ENCODE assay signal across 15 cellular contexts in the genomic region with DNA sequence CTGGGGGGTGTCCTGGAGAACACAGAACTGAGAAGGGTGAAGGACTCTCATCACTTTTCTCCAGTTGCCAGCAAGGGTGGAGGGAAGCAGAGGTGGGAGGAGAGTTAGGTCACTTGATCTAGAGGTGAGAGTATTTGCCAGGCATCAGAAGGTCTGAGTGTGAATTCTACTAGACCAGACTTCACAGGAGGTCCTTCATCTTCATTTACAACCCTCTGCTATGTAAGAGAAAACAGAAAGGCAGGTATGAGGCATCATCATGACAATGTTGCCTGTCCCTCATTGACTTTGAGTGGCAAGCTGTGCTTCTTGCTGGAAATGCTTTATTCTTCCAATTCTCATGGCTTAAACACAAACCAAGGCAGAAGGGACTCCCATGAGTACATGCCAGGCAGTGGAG. TPM values are rescaled to one million over a fixed set of nuclear protein-coding genes. Genes with fewer than 3 reads are reported as not detected.
DNase-seq lines count a peak whose midpoint lies in the region; ATAC-seq, FAIRE-seq and TF ChIP-seq lines count a peak whose summit lies in the region.
"Had no signal": no experiment of that assay in that cellular context is flagged by ENCODE, and none has a peak within 500 bp of the region (broad histone marks: within the 10 kb centered on the region; RNA-seq: fewer than 3 reads in every experiment).

No MANE protein-coding gene starts in this region.

- BruUV-seq in HepG2 (replicated peaks; lab: Mats Ljungman, UMichigan) = no TSS peak

- H3K36me3 ChIP-seq in HepG2 (replicated peaks in 1 of 2; ENCODE audit: control insufficient read depth in 1 of 2, insufficient read depth in 2 of 2, low read length in 2 of 2) = no peaks in the 10 kb centered on the region
- no peaks in the 10 kb centered on the region for H3K36me3 ChIP-seq in right lobe of liver
- H3K36me3 ChIP-seq in NT2/D1 (ENCODE audit: insufficient read depth, insufficient read length, low read length) = no peaks in the 10 kb centered on the region
- H3K36me3 ChIP-seq: HAP-1 had no signal

- H3K36me3 Mint-ChIP-seq in immature natural killer cell = no peaks in the 10 kb centered on the region
- H3K36me3 Mint-ChIP-seq: CD14-positive monocyte; CD8-positive, alpha-beta memory T cell had no signal

- H3K27ac ChIP-seq in HepG2 (ENCODE audit: extremely low read length, insufficient read depth, low read length) (no peak overlapping the region), right lobe of liver (no peak overlapping the region)
- H3K27ac ChIP-seq: 22Rv1 had no signal

- H3K9ac ChIP-seq in HepG2 (ENCODE audit: insufficient read depth, low read depth, low read length) = no peak overlapping the region
- H3K9ac ChIP-seq in NT2/D1 (ENCODE audit: insufficient read length, low read depth) = no peak overlapping the region

- H4K20me1 ChIP-seq in HepG2 (ENCODE audit: insufficient read depth, low read length) = no peaks in the 10 kb centered on the region

- no peak for TF ChIP-seq EP300 in HepG2 (IDR thresholded peaks at IDR 0.05; ENCODE audit: low read depth in 2 of 2, low read length in 2 of 2)
- TF ChIP-seq EP300 in HepG2 (CRISPR knock-in tag; IDR thresholded peaks at IDR 0.05; ENCODE audit: borderline replicate concordance) = no peak

- H2AFZ ChIP-seq in HepG2 (ENCODE audit: low read length) = no peak overlapping the region

- no peaks in the 10 kb centered on the region for H3K79me2 ChIP-seq in HepG2 (ENCODE audit: insufficient read depth, low read length)

- TF ChIP-seq CTCF in HepG2 (CRISPR knock-in tag; IDR thresholded peaks at IDR 0.05) (no peak), right lobe of liver (IDR thresholded peaks at IDR 0.05) (no peak)

- TF ChIP-seq POLR2A in HepG2 (IDR thresholded peaks at IDR 0.05; ENCODE audit: insufficient read depth in 1 of 2, low read depth in 2 of 2, low read length in 2 of 2) = no peak
- no peak for TF ChIP-seq POLR2A in right lobe of liver (IDR thresholded peaks at IDR 0.05)

- peaks cover 1 to 10% (median 6%) of the 10 kb centered on the region in 3 donors for H3K27me3 Mint-ChIP-seq in immature natural killer cell (ENCODE audit: low read depth in 3 of 3)
- peaks cover 34% of the 10 kb centered on the region for H3K27me3 Mint-ChIP-seq in stimulated activated naive CD8-positive, alpha-beta T cell treated with anti-CD3 and anti-CD28 coated beads, Interleukin-15, amount 100 ng/mL, for 72 hours

- H3K4me1 ChIP-seq in HepG2 (ENCODE audit: insufficient read depth, low read length) (peaks cover 18% of the 10 kb centered on the region), right lobe of liver (peaks cover 0 to 10% (median 0%) of the 10 kb centered on the region in 4 donors), NT2/D1 (ENCODE audit: insufficient read depth, insufficient read length) (no peaks in the 10 kb centered on the region)

- CTCF ChIA-PET in HepG2 (lab: Yijun Ruan, JAX; ENCODE audit: low intra/inter-chr PET ratio, low total read pairs) = no interaction called here

- H3K9me3 ChIP-seq in HepG2 (ENCODE audit: low read length) = no peaks in the 10 kb centered on the region
- no peaks in the 10 kb centered on the region for H3K9me3 ChIP-seq in right lobe of liver
- H3K9me3 ChIP-seq in NT2/D1 (ENCODE audit: insufficient read depth, low read length) = peaks cover 15% of the 10 kb centered on the region; the same call in 1 of the 2 replicates
- H3K9me3 ChIP-seq: HAP-1 had no signal

- H3K27me3 ChIP-seq in HepG2 (ENCODE audit: control insufficient read depth in 1 of 2, insufficient read depth in 2 of 2, low read length in 2 of 2) (no peaks in the 10 kb centered on the region; a peak in 2 of 5 replicates), right lobe of liver (no peaks in the 10 kb centered on the region), NT2/D1 (ENCODE audit: insufficient read depth, insufficient read length) (no peaks in the 10 kb centered on the region)

- DNase-seq in HepG2 (ENCODE audit: low spot score) = no peak
- DNase-seq in right lobe of liver = no peak
- DNase-seq in NT2/D1 (ENCODE audit: low read depth, low spot score) = peak; percentile 30
- DNase-seq in immature natural killer cell = peak in 2 of 3 donors; percentile 1 to 11
- no peak for DNase-seq in stimulated activated naive CD8-positive, alpha-beta T cell treated with anti-CD3 and anti-CD28 coated beads, Interleukin-15, amount 100 ng/mL, for 72 hours
- DNase-seq: CD8-positive, alpha-beta memory T cell; DMS53; GOT3 had no signal

- H3K4me3 Mint-ChIP-seq in immature natural killer cell = peak overlapping the region; percentile 49 to 61 (median 54)
- no peak overlapping the region for H3K4me3 Mint-ChIP-seq in stimulated activated naive CD8-positive, alpha-beta T cell treated with anti-CD3 and anti-CD28 coated beads, Interleukin-15, amount 100 ng/mL, for 72 hours
- H3K4me3 Mint-ChIP-seq: CD14-positive monocyte had no signal

- no peak overlapping the region for H3K4me3 ChIP-seq in HepG2 (replicated peaks in 1 of 3; ENCODE audit: insufficient read depth in 1 of 3, low read depth in 2 of 3, low read length in 3 of 3)
- H3K4me3 ChIP-seq in right lobe of liver = no peak overlapping the region
- H3K4me3 ChIP-seq in NT2/D1 (ENCODE audit: insufficient read length, low read depth) = no peak overlapping the region
- H3K4me3 ChIP-seq: HAP-1 had no signal

- H3K4me2 ChIP-seq in HepG2 (ENCODE audit: low read depth, low read length) = no peak overlapping the region

- POLR2A ChIA-PET in HepG2 (lab: Yijun Ruan, JAX) = no interaction called here

- in situ Hi-C loops in HepG2 (cut with HindIII; ENCODE audit: extremely low pct_ligation_motif_present, low pct_unique_long_range_greater_than_20kb) = no loop called here

- no peak for TF ChIP-seq RAD21 in HepG2 (CRISPR knock-in tag; IDR thresholded peaks at IDR 0.05)

- FAIRE-seq in HepG2 (lab: Jason Lieb, UNC) = no peak

- intact Hi-C loops in HepG2 (cut with micrococcal nuclease; ENCODE audit: unreplicated experiment) (no loop called here), right lobe of liver (cut with DNase I) (no loop called here)

- ATAC-seq in HepG2 = peak; percentile 17; the same call in 2 of the 3 replicates
- no peak for ATAC-seq in right lobe of liver
- ATAC-seq in GM19035 (IDR thresholded peaks at IDR 0.05; ENCODE audit: unreplicated experiment) = no peak
- ATAC-seq in GM19452 (IDR thresholded peaks at IDR 0.05; ENCODE audit: unreplicated experiment) = no peak
- ATAC-seq in stimulated activated naive CD8-positive, alpha-beta T cell treated with anti-CD3 and anti-CD28 coated beads, Interleukin-15, amount 100 ng/mL, for 72 hours = no peak

- peaks cover 23 to 38% of the 10 kb centered on the region in 2 donors for H3K4me1 Mint-ChIP-seq in immature natural killer cell
- H3K4me1 Mint-ChIP-seq in stimulated activated naive CD8-positive, alpha-beta T cell treated with anti-CD3 and anti-CD28 coated beads, Interleukin-15, amount 100 ng/mL, for 72 hours = no peaks in the 10 kb centered on the region
- H3K4me1 Mint-ChIP-seq: CD14-positive monocyte had no signal

- peak overlapping the region in 5 of 6 donors; percentile 36 to 78 (median 64) for H3K27ac Mint-ChIP-seq in immature natural killer cell
- no peak overlapping the region for H3K27ac Mint-ChIP-seq in stimulated activated naive CD8-positive, alpha-beta T cell treated with anti-CD3 and anti-CD28 coated beads, Interleukin-15, amount 100 ng/mL, for 72 hours

- no peaks in the 10 kb centered on the region for H3K9me3 Mint-ChIP-seq in immature natural killer cell
- H3K9me3 Mint-ChIP-seq in stimulated activated naive CD8-positive, alpha-beta T cell treated with anti-CD3 and anti-CD28 coated beads, Interleukin-15, amount 100 ng/mL, for 72 hours = no peaks in the 10 kb centered on the region
- H3K9me3 Mint-ChIP-seq: CD8-positive, alpha-beta memory T cell had no signal

RNA-seq across cellular contexts. Expression of a gene that starts 45.9 kb away (rescaled TPM):
- total RNA-seq in HepG2 (2016; rRNA removed; fragmentation: Illumina TruSeq; extraction: Trizol) (not detected in 2 replicates), right lobe of liver (under 1 TPM in 2 of 6 experiments, not detected in 4; 0.04 to 0.05 TPM)
- total RNA-seq in HepG2 (2016; cell fraction: cytosol; rRNA removed; fragmentation: Illumina TruSeq; extraction: Trizol; ENCODE audit: low read depth) = not detected in 2 replicates
- total RNA-seq in HepG2 (2016; cell fraction: insoluble cytoplasmic fraction; rRNA removed; fragmentation: Illumina TruSeq; extraction: Trizol) = not detected in 2 replicates
- not detected in 2 replicates for total RNA-seq in HepG2 (2016; cell fraction: membrane; rRNA removed; fragmentation: Illumina TruSeq; extraction: Trizol)
- 0.03 and 0.06 TPM in 2 replicates for total RNA-seq in HepG2 (2016; cell fraction: nucleus; rRNA removed; fragmentation: Illumina TruSeq; extraction: Trizol)
- polyA plus RNA-seq in HepG2 (2011; rRNA removed) (0.13 TPM in 1 of 2 replicates, not detected in the other), immature natural killer cell (not detected)
- polyA plus RNA-seq in HepG2 (2011; cell fraction: cytosol; rRNA removed) = 0.01 and 0.03 TPM in 2 replicates
- polyA plus RNA-seq in HepG2 (2011; cell fraction: nucleus; rRNA removed) = not detected in 2 replicates
- polyA plus RNA-seq in HepG2 (2012) = not detected in 2 replicates
- polyA plus RNA-seq in HepG2 (2016; cell fraction: cytosol; fragmentation: Illumina TruSeq; extraction: Trizol; ENCODE audit: low read depth) = not detected in 2 replicates
- polyA plus RNA-seq in HepG2 (2016; cell fraction: insoluble cytoplasmic fraction; fragmentation: Illumina TruSeq; extraction: Trizol; ENCODE audit: low read depth) = not detected in 2 replicates
- polyA plus RNA-seq in HepG2 (2016; cell fraction: membrane; fragmentation: Illumina TruSeq; extraction: Trizol; ENCODE audit: low read depth) = 0.01 TPM in 1 of 2 replicates, not detected in the other
- not detected in 2 replicates for polyA plus RNA-seq in HepG2 (2016; cell fraction: nucleus; fragmentation: Illumina TruSeq; extraction: Trizol; ENCODE audit: insufficient read depth, low read depth)
- not detected in 2 replicates for polyA minus RNA-seq in HepG2 (2011; rRNA and poly(A)+ RNA removed; ENCODE audit: low replicate concordance)
- not detected in 2 replicates for polyA minus RNA-seq in HepG2 (2011; cell fraction: cytosol; rRNA and poly(A)+ RNA removed)
- under 0.01 and 0.13 TPM in 2 replicates for polyA minus RNA-seq in HepG2 (2011; cell fraction: nucleus; rRNA and poly(A)+ RNA removed)
- total RNA-seq: A673; CD8-positive, alpha-beta memory T cell; HT-29 had no signal
- polyA plus RNA-seq: CD14-positive monocyte; CD8-positive, alpha-beta memory T cell had no signal

Comparison
In these comparisons a context has a peak if more than half of its experiments do, and no peak if none do; other contexts are left out.
1. DNase-seq: peak in NT2/D1 (single experiment) and immature natural killer cell (2 of 3); none in HepG2 (single experiment), right lobe of liver (0 of 3) and stimulated activated naive CD8-positive, alpha-beta T cell treated with anti-CD3 and anti-CD28 coated beads, Interleukin-15, amount 100 ng/mL, for 72 hours (0 of 2).
2. H3K27ac Mint-ChIP-seq: peak in immature natural killer cell (5 of 6); none in stimulated activated naive CD8-positive, alpha-beta T cell treated with anti-CD3 and anti-CD28 coated beads, Interleukin-15, amount 100 ng/mL, for 72 hours (0 of 2).
3. H3K4me3 Mint-ChIP-seq: peak in immature natural killer cell (5 of 5); none in stimulated activated naive CD8-positive, alpha-beta T cell treated with anti-CD3 and anti-CD28 coated beads, Interleukin-15, amount 100 ng/mL, for 72 hours (0 of 2).